ENCODE assay signal across 25 cellular contexts in the genomic region with DNA sequence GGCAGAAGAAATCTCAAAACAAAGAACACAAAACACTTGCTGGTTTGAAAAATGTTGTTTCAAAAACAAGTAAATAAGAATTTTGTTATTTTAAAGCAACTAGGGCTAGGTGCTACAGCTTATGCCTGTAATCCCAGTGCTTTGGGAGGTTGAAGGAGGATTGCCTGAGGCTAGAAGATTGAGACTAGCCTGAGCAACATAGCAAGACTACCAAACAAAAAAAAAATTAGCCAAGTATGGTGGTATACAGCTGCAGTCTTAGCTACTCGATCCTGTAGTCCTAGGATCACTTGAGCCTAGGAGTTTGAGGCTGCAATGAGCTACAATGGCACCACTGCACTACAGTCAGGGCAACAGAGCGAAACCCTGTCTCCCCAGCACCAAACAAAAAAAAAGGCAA.
"Had no signal": no experiment of that assay in that cellular context is flagged by ENCODE, and none has a peak within 500 bp of the region (broad histone marks: within the 10 kb centered on the region; RNA-seq: fewer than 3 reads in every experiment).

No MANE protein-coding gene starts in this region.

- H3K9me3 ChIP-seq: stomach, suprapubic skin, testis, thoracic aorta, thyroid gland, tibial artery, tibial nerve, transverse colon, upper lobe of left lung, upper lobe of right lung, uterus, vagina had no signal

- H3K27me3 ChIP-seq: stomach, suprapubic skin, testis, thyroid gland, tibial artery, tibial nerve, transverse colon, upper lobe of left lung, upper lobe of right lung, uterus, vagina had no signal

- H3K36me3 ChIP-seq: suprapubic skin, thoracic aorta, thyroid gland, transverse colon, upper lobe of right lung, uterus, vagina had no signal

- DNase-seq: stimulated activated CD4-positive, alpha-beta T cell treated with anti-CD3 and anti-CD28 coated beads, Interleukin-2, amount 100 ng/mL, for 48 hours; stimulated activated CD4-positive, alpha-beta T cell treated with anti-CD3 and anti-CD28 coated beads, Interleukin-4, amount 100 ng/mL, for 1 hour; stimulated activated CD4-positive, alpha-beta T cell treated with anti-CD3 and anti-CD28 coated beads, Interleukin-4, amount 100 ng/mL, for 24 hours; stimulated activated CD4-positive, alpha-beta T cell treated with anti-CD3 and anti-CD28 coated beads, Interleukin-4, amount 100 ng/mL, for 4 hours; stimulated activated CD8-positive, alpha-beta memory T cell treated with anti-CD3 and anti-CD28 coated beads, Interleukin-4, amount 100 ng/mL, for 48 hours; stimulated activated naive B cell treated with anti-CD40 and anti-IgM and Interleukin-4, amounts not matched to agents 10 μg/mL and 1 μg/mL and 100 μg/mL, for 72 hours; stimulated activated naive CD4-positive, alpha-beta T cell; stimulated activated naive CD4-positive, alpha-beta T cell treated with Interleukin-2 at 50 U/mL for 16 hours; stimulated activated naive CD8-positive, alpha-beta T cell treated with anti-CD3 and anti-CD28 coated beads, Interleukin-15, amount 100 ng/mL, for 72 hours; stimulated activated naive CD8-positive, alpha-beta T cell treated with anti-CD3 and anti-CD28 coated beads, Interleukin-15, Interleukin-2, amounts not matched to agents 100 U/mL and 50 U/mL, for 24 hours; stomach; substantia nigra; testis; thyroid gland; tibial artery; transverse colon; upper lobe of left lung; upper lobe of right lung; uterus had no signal

- H3K4me3 ChIP-seq: stomach, suprapubic skin, testis, thoracic aorta, thyroid gland, tibial artery, tibial nerve, transverse colon, upper lobe of left lung, upper lobe of right lung, uterus, vagina had no signal

- ATAC-seq: stimulated activated effector memory CD8-positive, alpha-beta T cell treated with anti-CD3 and anti-CD28 coated beads, Interleukin-12 subunit alpha, Interleukin-12 subunit beta, amount 100 ng/mL, for 72 hours; stimulated activated memory B cell treated with anti-CD40 and anti-IgM and Interleukin-4, amounts not matched to agents 10 μg/mL and 1 μg/mL and 100 μg/mL, for 72 hours; stimulated activated naive B cell treated with anti-CD40 and anti-IgM and Interleukin-4, amounts not matched to agents 10 μg/mL and 1 μg/mL and 100 μg/mL, for 72 hours; stimulated activated naive CD8-positive, alpha-beta T cell treated with anti-CD3 and anti-CD28 coated beads, Interleukin-15, amount 100 ng/mL, for 72 hours; stimulated activated naive CD8-positive, alpha-beta T cell treated with anti-CD3 and anti-CD28 coated beads, Interleukin-15, Interleukin-2, amounts not matched to agents 100 U/mL and 50 U/mL, for 24 hours; upper lobe of right lung had no signal

- H3K4me1 ChIP-seq: stomach, thyroid gland, tibial artery, tibial nerve, transverse colon, upper lobe of left lung, upper lobe of right lung, vagina had no signal

- H3K27ac ChIP-seq: stomach, suprapubic skin, testis, thoracic aorta, thyroid gland, tibial artery, tibial nerve, transverse colon, upper lobe of left lung, upper lobe of right lung, uterus, vagina had no signal
